1 cellular context compared by ENCODE assay signal in genomic region chr2:39503277-39503676, GRCh38.
TF ChIP-seq lines count a peak whose summit lies in the region.

No MANE protein-coding gene starts in this region.

TF ChIP-seq in HepG2, 621 proteins besides CTCF, POLR2A, EP300 and RAD21 (continued from another document):
- TF ChIP-seq ZNF772 (CRISPR knock-in tag; IDR thresholded peaks at IDR 0.05) (no peak; the same call in 1 of the 2 replicates), NBN (conservative IDR thresholded peaks at IDR 0.05) (no peak), PLSCR1 (CRISPR knock-in tag; IDR thresholded peaks at IDR 0.05; ENCODE audit: borderline replicate concordance) (0 out of 2 replicates have a peak, but pooled peaks have one; percentile 6), ZNF335 (CRISPR knock-in tag; IDR thresholded peaks at IDR 0.05) (no peak), BRCA1 (CRISPR knock-in tag; IDR thresholded peaks at IDR 0.05) (no peak), ZKSCAN5 (CRISPR knock-in tag; IDR thresholded peaks at IDR 0.05) (no peak), GZF1 (CRISPR knock-in tag; IDR thresholded peaks at IDR 0.05) (no peak), BCL6 (CRISPR knock-in tag; IDR thresholded peaks at IDR 0.05) (0 out of 2 replicates have a peak, but pooled peaks have one; percentile 14), ZNF879 (CRISPR knock-in tag; IDR thresholded peaks at IDR 0.05) (no peak), PATZ1 (CRISPR knock-in tag; IDR thresholded peaks at IDR 0.05) (peak; percentile 55), BRD4 (CRISPR knock-in tag; IDR thresholded peaks at IDR 0.05) (no peak)
